20 cellular contexts compared by ENCODE assay signal in the genomic region with DNA sequence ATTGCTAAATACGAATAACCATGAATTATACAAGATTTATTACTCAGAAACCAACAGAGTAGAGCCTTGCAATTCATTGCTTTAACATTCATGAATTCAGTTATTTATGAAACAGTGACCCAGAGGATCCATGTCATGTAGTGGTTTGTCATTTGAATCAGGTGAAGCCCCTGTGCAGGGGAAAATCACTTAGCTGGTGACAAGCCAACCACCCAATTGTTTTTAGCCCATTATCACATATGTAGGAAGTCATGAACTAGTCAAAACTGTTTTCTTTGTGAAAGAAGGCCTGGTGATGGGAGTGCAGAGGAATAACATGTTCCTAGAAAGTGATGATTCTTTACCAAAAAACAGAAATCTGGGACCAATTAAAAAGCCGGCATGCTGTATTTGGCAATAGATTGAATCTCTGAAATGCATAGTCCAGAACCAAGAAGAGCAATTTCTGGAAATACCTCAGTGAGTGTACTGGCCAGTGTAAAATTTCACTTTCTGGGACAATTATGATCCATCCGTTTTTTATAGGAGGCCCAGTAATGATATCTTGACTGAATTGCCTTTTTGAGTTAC.
"Had no signal": no experiment of that assay in that cellular context is flagged by ENCODE, and none has a peak within 500 bp of the region (broad histone marks: within the 10 kb centered on the region; RNA-seq: fewer than 3 reads in every experiment).

No MANE protein-coding gene starts in this region.

- H3K27me3 Mint-ChIP-seq: activated CD4-positive, alpha-beta memory T cell treated with anti-CD3 and anti-CD28 coated beads for 36 hours; activated naive CD8-positive, alpha-beta T cell; naive B cell; stimulated activated naive CD8-positive, alpha-beta T cell treated with anti-CD3 and anti-CD28 coated beads, Interleukin-15, Interleukin-2, amounts not matched to agents 100 ng/mL and 50 ng/mL, for 24 hours; T-cell had no signal

- H3K27ac ChIP-seq: heart right ventricle, ovary, psoas muscle, skin epidermis, transverse colon had no signal

- ATAC-seq: heart right ventricle, mucosa of descending colon, psoas muscle, right cardiac atrium, T-cell, WTC11 had no signal

- H3K36me3 Mint-ChIP-seq: activated CD4-positive, alpha-beta memory T cell treated with anti-CD3 and anti-CD28 coated beads for 36 hours; immature natural killer cell; T-cell; WTC11 had no signal

- H3K27ac Mint-ChIP-seq: activated CD4-positive, alpha-beta memory T cell treated with anti-CD3 and anti-CD28 coated beads for 36 hours; activated naive CD8-positive, alpha-beta T cell; activated T-helper 1 cell treated with anti-CD3 and anti-CD28 coated beads, Interleukin-12 subunit alpha, Interleukin-12 subunit beta, Interleukin-2, Interleukin-4 antibody, amounts not matched to agents 30 ng/mL and 10 ng/mL and 1 ng/mL, durations not matched to agents 14 hours and 24 hours and 36 hours; immature natural killer cell; naive B cell; stimulated activated naive CD8-positive, alpha-beta T cell treated with anti-CD3 and anti-CD28 coated beads, Interleukin-15, Interleukin-2, amounts not matched to agents 100 ng/mL and 50 ng/mL, for 24 hours; T-cell; WTC11 had no signal

- H3K4me3 Mint-ChIP-seq: activated CD4-positive, alpha-beta memory T cell treated with anti-CD3 and anti-CD28 coated beads for 36 hours; activated naive CD8-positive, alpha-beta T cell; activated T-helper 1 cell treated with anti-CD3 and anti-CD28 coated beads, Interleukin-12 subunit alpha, Interleukin-12 subunit beta, Interleukin-2, Interleukin-4 antibody, amounts not matched to agents 30 ng/mL and 10 ng/mL and 1 ng/mL, durations not matched to agents 14 hours and 24 hours and 36 hours; immature natural killer cell; naive B cell; stimulated activated naive CD8-positive, alpha-beta T cell treated with anti-CD3 and anti-CD28 coated beads, Interleukin-15, Interleukin-2, amounts not matched to agents 100 ng/mL and 50 ng/mL, for 24 hours; T-cell; WTC11 had no signal

- H3K36me3 ChIP-seq: ovary, transverse colon had no signal

- H3K27me3 ChIP-seq: heart right ventricle, ovary, transverse colon had no signal

- DNase-seq: activated CD4-positive, alpha-beta memory T cell treated with anti-CD3 and anti-CD28 coated beads for 36 hours; activated CD4-positive, alpha-beta T cell treated with anti-CD3 and anti-CD28 coated beads for 4 hours; activated T-cell treated with anti-CD3 and anti-CD28 coated beads for 4 hours; amniotic stem cell; heart right ventricle; immature natural killer cell; kidney glomerular epithelial cell; mesenchymal stem cell; mucosa of descending colon; naive B cell; ovary; psoas muscle; right cardiac atrium; T-cell; transverse colon had no signal

- H3K9me3 ChIP-seq: heart right ventricle, mucosa of descending colon, ovary, psoas muscle, transverse colon had no signal

- H3K4me3 ChIP-seq: heart right ventricle, mucosa of descending colon, ovary, psoas muscle, skin epidermis, transverse colon had no signal

- H3K4me1 Mint-ChIP-seq: immature natural killer cell, T-cell had no signal

- H3K9me3 Mint-ChIP-seq: activated CD4-positive, alpha-beta memory T cell treated with anti-CD3 and anti-CD28 coated beads for 36 hours; activated T-helper 1 cell treated with anti-CD3 and anti-CD28 coated beads, Interleukin-12 subunit alpha, Interleukin-12 subunit beta, Interleukin-2, Interleukin-4 antibody, amounts not matched to agents 30 ng/mL and 10 ng/mL and 1 ng/mL, durations not matched to agents 14 hours and 24 hours and 36 hours; immature natural killer cell; naive B cell; stimulated activated naive CD8-positive, alpha-beta T cell treated with anti-CD3 and anti-CD28 coated beads, Interleukin-15, Interleukin-2, amounts not matched to agents 100 ng/mL and 50 ng/mL, for 24 hours; T-cell; WTC11 had no signal
